18 cellular contexts compared by ENCODE assay signal in the genomic region with DNA sequence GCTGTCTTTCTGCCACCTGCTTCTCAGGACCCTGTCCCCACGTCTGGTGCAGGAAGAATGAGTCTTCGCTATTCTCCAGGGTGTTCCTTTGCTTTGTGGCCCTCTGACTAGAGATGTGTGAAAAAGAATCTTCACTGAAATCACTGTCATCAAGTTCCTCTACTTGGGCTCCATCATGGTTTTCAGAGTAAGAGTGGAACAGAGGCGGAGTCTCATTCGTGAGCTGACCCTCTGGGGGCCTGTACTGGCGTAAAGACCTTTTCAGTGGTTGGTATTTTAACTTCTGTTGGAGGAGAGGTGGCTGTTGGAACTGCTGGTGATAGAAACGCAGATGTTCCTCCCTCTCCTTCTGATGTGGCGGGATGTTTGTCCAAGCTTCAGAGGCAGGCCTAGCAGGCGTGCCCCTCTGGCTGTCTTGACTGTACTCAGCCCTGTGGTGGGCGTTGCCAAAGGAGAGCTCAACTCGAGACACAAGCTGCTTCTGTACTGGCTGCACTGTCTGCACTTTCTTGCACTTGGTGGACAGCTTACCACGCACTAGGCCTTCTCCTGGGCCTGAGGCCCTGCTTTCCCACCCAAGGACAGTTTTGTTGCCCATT.
DNase-seq lines count a peak whose midpoint lies in the region; ATAC-seq and TF ChIP-seq lines count a peak whose summit lies in the region.
"Had no signal": no experiment of that assay in that cellular context is flagged by ENCODE, and none has a peak within 500 bp of the region (broad histone marks: within the 10 kb centered on the region; RNA-seq: fewer than 3 reads in every experiment).

No MANE protein-coding gene starts in this region.

- H3K4me1 Mint-ChIP-seq in activated CD8-positive, alpha-beta memory T cell treated with anti-CD3 and anti-CD28 coated beads, Interleukin-2, amount 10 ng/mL, durations not matched to agents 7 days and 5 days, result no peaks in the 10 kb centered on the region
- peaks cover 20 to 26% of the 10 kb centered on the region in 2 donors for H3K4me1 Mint-ChIP-seq in stimulated activated naive B cell treated with anti-CD40 and anti-IgM and Interleukin-4, amounts not matched to agents 10 μg/mL and 1 μg/mL and 100 μg/mL, for 72 hours

- no peaks in the 10 kb centered on the region for H3K9me3 Mint-ChIP-seq in activated CD8-positive, alpha-beta memory T cell treated with anti-CD3 and anti-CD28 coated beads, Interleukin-2, amount 10 ng/mL, durations not matched to agents 7 days and 5 days (ENCODE audit: low read depth)
- no peaks in the 10 kb centered on the region for H3K9me3 Mint-ChIP-seq in stimulated activated naive B cell treated with anti-CD40 and anti-IgM and Interleukin-4, amounts not matched to agents 10 μg/mL and 1 μg/mL and 100 μg/mL, for 72 hours
- H3K9me3 Mint-ChIP-seq: activated T-cell treated with anti-CD3 and anti-CD28 coated beads, Interleukin-2, amount 50 U/mL, for 4 hours had no signal

- H3K4me3 Mint-ChIP-seq in activated CD8-positive, alpha-beta memory T cell treated with anti-CD3 and anti-CD28 coated beads, Interleukin-2, amount 10 ng/mL, durations not matched to agents 7 days and 5 days, result no peak overlapping the region
- peak overlapping the region in 1 of 2 donors; percentile 36 for H3K4me3 Mint-ChIP-seq in stimulated activated naive B cell treated with anti-CD40 and anti-IgM and Interleukin-4, amounts not matched to agents 10 μg/mL and 1 μg/mL and 100 μg/mL, for 72 hours
- H3K4me3 Mint-ChIP-seq: activated T-cell treated with anti-CD3 and anti-CD28 coated beads, Interleukin-2, amount 50 U/mL, for 4 hours had no signal

- ATAC-seq in activated CD8-positive, alpha-beta memory T cell treated with anti-CD3 and anti-CD28 coated beads, Interleukin-2, amount 10 ng/mL, durations not matched to agents 7 days and 5 days, result no peak
- ATAC-seq in gastroesophageal sphincter, result peak; percentile 26
- ATAC-seq in stimulated activated naive B cell treated with anti-CD40 and anti-IgM and Interleukin-4, amounts not matched to agents 10 μg/mL and 1 μg/mL and 100 μg/mL, for 72 hours (replicated peaks), result peak; percentile 51 to 65
- no peak for ATAC-seq in HG02759 (IDR thresholded peaks at IDR 0.05; ENCODE audit: unreplicated experiment)
- ATAC-seq: activated CD4-positive, CD25-positive, alpha-beta regulatory T cell treated with anti-CD3 and anti-CD28 coated beads, Interleukin-2, amount 50 U/mL, for 24 hours had no signal

- peak overlapping the region; percentile 99 for H3K27ac ChIP-seq in RWPE1
- H3K27ac ChIP-seq in gastroesophageal sphincter, result peak overlapping the region in 2 of 4 donors; percentile 85 to 88
- no peak overlapping the region for H3K27ac ChIP-seq in spleen
- H3K27ac ChIP-seq: prostate gland, thoracic aorta had no signal

- WGBS in gastroesophageal sphincter (ENCODE audit: low coverage in 1 of 2), 2 donors, result 70 to 75% methylated on average over 6 of the region's 11 CpGs
- 53 to 81% (median 77%) methylated on average over 11 of the region's 11 CpGs for WGBS in spleen, 5 donors

- no peaks in the 10 kb centered on the region for H3K27me3 Mint-ChIP-seq in activated CD8-positive, alpha-beta memory T cell treated with anti-CD3 and anti-CD28 coated beads, Interleukin-2, amount 10 ng/mL, durations not matched to agents 7 days and 5 days
- H3K27me3 Mint-ChIP-seq in stimulated activated naive B cell treated with anti-CD40 and anti-IgM and Interleukin-4, amounts not matched to agents 10 μg/mL and 1 μg/mL and 100 μg/mL, for 72 hours, result no peaks in the 10 kb centered on the region

- CTCF ChIA-PET in activated CD8-positive, alpha-beta memory T cell treated with anti-CD3 and anti-CD28 coated beads, Interleukin-2, amount 10 ng/mL, durations not matched to agents 7 days and 5 days (lab: Charles Lee), result no interaction called here
- CTCF ChIA-PET in RWPE1 (lab: Yijun Ruan, JAX), result no interaction called here

- H3K9me3 ChIP-seq in gastroesophageal sphincter, result no peaks in the 10 kb centered on the region
- no peaks in the 10 kb centered on the region for H3K9me3 ChIP-seq in spleen
- H3K9me3 ChIP-seq: heart left ventricle, prostate gland, thoracic aorta had no signal

- H3K27ac Mint-ChIP-seq in activated CD8-positive, alpha-beta memory T cell treated with anti-CD3 and anti-CD28 coated beads, Interleukin-2, amount 10 ng/mL, durations not matched to agents 7 days and 5 days, result no peak overlapping the region
- H3K27ac Mint-ChIP-seq in stimulated activated naive B cell treated with anti-CD40 and anti-IgM and Interleukin-4, amounts not matched to agents 10 μg/mL and 1 μg/mL and 100 μg/mL, for 72 hours, result no peak overlapping the region

- peak; percentile 24 for DNase-seq in activated CD8-positive, alpha-beta memory T cell treated with anti-CD3 and anti-CD28 coated beads, Interleukin-2, amount 50 U/mL, for 4 hours
- DNase-seq in activated CD8-positive, alpha-beta memory T cell treated with anti-CD3 and anti-CD28 coated beads, Interleukin-2, amount 10 ng/mL, durations not matched to agents 7 days and 5 days, result no peak
- DNase-seq in RWPE1 (ENCODE audit: low spot score) (no peak), OCI-M1 (lab: John Stamatoyannopoulos, UW) (no peak), spleen (no peak)
- DNase-seq in stimulated activated naive B cell treated with anti-CD40 and anti-IgM and Interleukin-4, amounts not matched to agents 10 μg/mL and 1 μg/mL and 100 μg/mL, for 72 hours, result no peak
- DNase-seq: activated T-cell treated with anti-CD3 and anti-CD28 coated beads, Interleukin-2, amount 50 U/mL, for 4 hours; erythroblast; GF-D8; Kasumi-1; NCI-H1436; NCI-H510A had no signal

- TF ChIP-seq CTCF in RWPE1 (conservative IDR thresholded peaks at IDR 0.05; ENCODE audit: low read depth), result no peak
- TF ChIP-seq CTCF in gastroesophageal sphincter (IDR thresholded peaks at IDR 0.05), result no peak
- no peak for TF ChIP-seq CTCF in spleen (IDR thresholded peaks at IDR 0.05 in 8 of 11, conservative IDR thresholded peaks at IDR 0.05 in 3 of 11)

- TF ChIP-seq POLR2A in gastroesophageal sphincter (IDR thresholded peaks at IDR 0.05) (no peak), spleen (IDR thresholded peaks at IDR 0.05) (no peak)

- intact Hi-C loops in spleen (cut with DNase I; ENCODE audit: low total_unique reads), result loop anchor here (10.0 kb wide), 1 partner anchor 128 kb away; no protein-coding TSS in a partner anchor

- no peak for TF ChIP-seq EP300 in gastroesophageal sphincter (IDR thresholded peaks at IDR 0.05)

- peaks cover 2 to 57% (median 38%) of the 10 kb centered on the region in 3 donors for H3K4me1 ChIP-seq in gastroesophageal sphincter
- peaks cover 0 to 15% (median 6%) of the 10 kb centered on the region in 6 donors for H3K4me1 ChIP-seq in spleen
- H3K4me1 ChIP-seq: prostate gland had no signal

- no peaks in the 10 kb centered on the region for H3K27me3 ChIP-seq in gastroesophageal sphincter
- no peaks in the 10 kb centered on the region for H3K27me3 ChIP-seq in spleen (replicated peaks in 1 of 7)
- H3K27me3 ChIP-seq: heart left ventricle had no signal

- peaks cover 0 to 5% of the 10 kb centered on the region in 2 donors for H3K36me3 ChIP-seq in gastroesophageal sphincter
- peaks cover 0 to 71% (median 8%) of the 10 kb centered on the region in 6 donors for H3K36me3 ChIP-seq in spleen
- H3K36me3 ChIP-seq: prostate gland, thoracic aorta had no signal

- POLR2A ChIA-PET in RWPE1 (lab: Yijun Ruan, JAX; ENCODE audit: low non-redundant PET), result no interaction called here

- H3K4me3 ChIP-seq in gastroesophageal sphincter (no peak overlapping the region), spleen (no peak overlapping the region)
- H3K4me3 ChIP-seq: heart left ventricle, prostate gland, thoracic aorta had no signal

- H3K36me3 Mint-ChIP-seq in activated CD8-positive, alpha-beta memory T cell treated with anti-CD3 and anti-CD28 coated beads, Interleukin-2, amount 10 ng/mL, durations not matched to agents 7 days and 5 days, result peaks cover 11% of the 10 kb centered on the region
- H3K36me3 Mint-ChIP-seq in stimulated activated naive B cell treated with anti-CD40 and anti-IgM and Interleukin-4, amounts not matched to agents 10 μg/mL and 1 μg/mL and 100 μg/mL, for 72 hours, result peaks cover 28 to 42% of the 10 kb centered on the region in 2 donors

Comparison
In these comparisons a context has a peak if more than half of its experiments do, and no peak if none do; other contexts are left out.
1. ATAC-seq: peak in gastroesophageal sphincter (single experiment) and stimulated activated naive B cell treated with anti-CD40 and anti-IgM and Interleukin-4, amounts not matched to agents 10 μg/mL and 1 μg/mL and 100 μg/mL, for 72 hours (2 of 2); none in activated CD8-positive, alpha-beta memory T cell treated with anti-CD3 and anti-CD28 coated beads, Interleukin-2, amount 10 ng/mL, durations not matched to agents 7 days and 5 days (single experiment) and HG02759 (single experiment).